8 cellular contexts compared by ENCODE assay signal in genomic region chr1:236280438-236281285, GRCh38. TPM values are rescaled to one million over a fixed set of nuclear protein-coding genes. Genes with fewer than 3 reads are reported as not detected.
DNase-seq lines count a peak whose midpoint lies in the region; ATAC-seq and TF ChIP-seq lines count a peak whose summit lies in the region.

No MANE protein-coding gene starts in this region.

- TF ChIP-seq CTCF in GM06990 (IDR thresholded peaks at IDR 0.05; ENCODE audit: insufficient read depth, low read length, poor library complexity, severe bottlenecking) (peak; percentile 2), endodermal cell (conservative IDR thresholded peaks at IDR 0.05) (no peak), nephron progenitor cell (IDR thresholded peaks at IDR 0.05) (no peak)

- H3K4me3 ChIP-seq in GM06990 (replicated peaks; ENCODE audit: low read depth, low read length), result peak overlapping the region; percentile 86
- peak overlapping the region; percentile 85 for H3K4me3 ChIP-seq in endodermal cell (ENCODE audit: low read length)

- H3K9ac ChIP-seq in endodermal cell (ENCODE audit: extremely low read depth, low read length, poor library complexity, severe bottlenecking), result peak overlapping the region; percentile 44

- DNase-seq in GM06990 (ENCODE audit: extremely low read depth, insufficient read length) (peak; percentile 57), NCI-H146 (lab: John Stamatoyannopoulos, UW) (peak; percentile 87), endodermal cell (peak; percentile 72), nephron progenitor cell (no peak), LoVo (ENCODE audit: low spot score) (no peak), posterior vena cava (ENCODE audit: low spot score) (no peak)
- DNase-seq in activated CD4-positive, alpha-beta T cell treated with anti-CD3 and anti-CD28 coated beads, Interleukin-2, amount 50 U/mL, for 4 hours, result peak; percentile 8 to 13

- H3K27ac ChIP-seq in endodermal cell (ENCODE audit: low read depth, low read length), result no peak overlapping the region

- H3K27me3 ChIP-seq in GM06990 (replicated peaks; ENCODE audit: control insufficient read depth, insufficient read depth, low read length) (no peaks in the 10 kb centered on the region), endodermal cell (ENCODE audit: control insufficient read depth, insufficient read depth, low read length, poor library complexity, severe bottlenecking) (peaks cover 22% of the 10 kb centered on the region)

- peak overlapping the region; percentile 78 for H3K4me3 Mint-ChIP-seq in endodermal cell
- H3K4me3 Mint-ChIP-seq in nephron progenitor cell, result peak overlapping the region; percentile 87

- WGBS in endodermal cell (ENCODE audit: insufficient coverage in 1 of 2, insufficient read length in 1 of 2), 2 experiments, result 19 to 48% methylated on average over 7 to 17 of the region's 17 CpGs

- H3K27me3 Mint-ChIP-seq in endodermal cell (ENCODE audit: insufficient read depth), result peaks cover 48% of the 10 kb centered on the region
- peaks cover 82% of the 10 kb centered on the region for H3K27me3 Mint-ChIP-seq in nephron progenitor cell (ENCODE audit: low read depth, poor library complexity)

- peaks cover 5% of the 10 kb centered on the region for H3K4me1 ChIP-seq in endodermal cell (ENCODE audit: control insufficient read depth, insufficient read depth, low read length)

- H3K9me3 ChIP-seq in endodermal cell (ENCODE audit: control insufficient read depth, low read length), result no peaks in the 10 kb centered on the region

- ATAC-seq in GM18858 (IDR thresholded peaks at IDR 0.05; ENCODE audit: unreplicated experiment), result no peak

- H3K4me1 Mint-ChIP-seq in endodermal cell (no peaks in the 10 kb centered on the region), nephron progenitor cell (peaks cover 27% of the 10 kb centered on the region)

- H3K9me3 Mint-ChIP-seq in endodermal cell, result no peaks in the 10 kb centered on the region
- peaks cover 6% of the 10 kb centered on the region for H3K9me3 Mint-ChIP-seq in nephron progenitor cell

- H3K27ac Mint-ChIP-seq in endodermal cell (no peak overlapping the region), nephron progenitor cell (no peak overlapping the region)

- H3K36me3 ChIP-seq in GM06990 (ENCODE audit: control insufficient read depth, insufficient read depth, low read length) (no peaks in the 10 kb centered on the region), endodermal cell (ENCODE audit: control insufficient read depth, insufficient read depth, low read length) (no peaks in the 10 kb centered on the region)

- intact Hi-C loops in posterior vena cava (cut with DNase I), result no loop called here

- H3K36me3 Mint-ChIP-seq in endodermal cell (ENCODE audit: low read depth), result no peaks in the 10 kb centered on the region
- no peaks in the 10 kb centered on the region for H3K36me3 Mint-ChIP-seq in nephron progenitor cell (ENCODE audit: low read depth)

RNA-seq across cellular contexts. Expression of gene ERO1B, which starts 1.1 kb away (rescaled TPM):
- total RNA-seq in endodermal cell (1 to 10 TPM; 4.9 to 5.6 TPM), posterior vena cava (10 to 100 TPM in 1 of 2 donors, 1 to 10 TPM in 1; 8.4 to 10.5 TPM)
- 4.2 TPM for polyA plus RNA-seq in endodermal cell (2013, experiment 1 of 2)
- polyA plus RNA-seq in endodermal cell (2013, experiment 2 of 2), result 4.5 TPM

Comparison
In these comparisons a context has a peak if more than half of its experiments do, and no peak if none do; other contexts are left out.
1. DNase-seq: peak in GM06990 (single experiment), NCI-H146 (single experiment), activated CD4-positive, alpha-beta T cell treated with anti-CD3 and anti-CD28 coated beads, Interleukin-2, amount 50 U/mL, for 4 hours (2 of 2) and endodermal cell (single experiment); none in nephron progenitor cell (single experiment), LoVo (single experiment) and posterior vena cava (single experiment).